In the genomic region with DNA sequence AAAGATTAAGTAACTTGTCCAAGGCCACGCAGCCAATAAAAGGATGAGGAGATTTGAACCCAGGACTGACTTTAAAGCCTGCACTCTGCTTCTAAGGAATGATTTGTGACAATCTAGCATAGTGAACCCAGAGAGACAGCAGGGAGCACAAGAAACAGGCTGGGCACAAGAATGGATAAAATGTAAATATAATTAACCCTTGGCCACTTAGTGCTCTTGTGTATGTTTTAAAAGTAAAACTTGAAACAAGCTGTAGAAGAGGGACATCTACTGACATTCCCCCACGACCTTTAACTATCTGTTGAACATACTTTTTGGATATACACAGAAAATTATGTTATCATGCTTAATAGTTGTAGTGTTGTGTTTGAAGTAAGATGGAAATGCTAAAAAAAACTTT, we compare ENCODE assay signal across 18 cellular contexts.
DNase-seq lines count a peak whose midpoint lies in the region; ATAC-seq and TF ChIP-seq lines count a peak whose summit lies in the region.
"Had no signal": no experiment of that assay in that cellular context is flagged by ENCODE, and none has a peak within 500 bp of the region (broad histone marks: within the 10 kb centered on the region; RNA-seq: fewer than 3 reads in every experiment).

No MANE protein-coding gene starts in this region.

- no peak for ATAC-seq in HG02642 (IDR thresholded peaks at IDR 0.05; ENCODE audit: poor library complexity, unreplicated experiment)
- ATAC-seq: GM12878 had no signal

- H3K9ac ChIP-seq in neural cell (ENCODE audit: low read length): no peak overlapping the region
- H3K9ac ChIP-seq: GM23248 had no signal

- H3K9me2 ChIP-seq in neural cell (ENCODE audit: insufficient read depth, low read length): no peaks in the 10 kb centered on the region

- no peaks in the 10 kb centered on the region for H3K79me2 ChIP-seq in neural cell (replicated peaks; ENCODE audit: insufficient read depth, low read length)

- peak overlapping the region; percentile 92 for H3K27ac ChIP-seq in neural cell (ENCODE audit: low read length)
- H3K27ac ChIP-seq in CD4-positive, alpha-beta memory T cell (ENCODE audit: low read depth, low read length): no peak overlapping the region
- H3K27ac ChIP-seq: GM23248, HL-60 had no signal

- H3K9me3 ChIP-seq in neural cell (ENCODE audit: low read length): no peaks in the 10 kb centered on the region
- no peaks in the 10 kb centered on the region for H3K9me3 ChIP-seq in CD4-positive, alpha-beta memory T cell (ENCODE audit: control insufficient read depth in 1 of 2, low read length in 2 of 2)
- H3K9me3 ChIP-seq: HAP-1 had no signal

- DNase-seq in NCI-H69 (lab: John Stamatoyannopoulos, UW) (peak; percentile 2), fibroblast of peridontal ligament (ENCODE audit: extremely low read depth) (peak; percentile 25), DMS153 treated with DMSO at 0.1 percent for 48 hours (lab: John Stamatoyannopoulos, UW; ENCODE audit: unreplicated experiment) (no peak)
- no peak for DNase-seq in CD4-positive, alpha-beta memory T cell
- DNase-seq: ACHN; BE2C; C1 segment of cervical spinal cord; Caco-2; CD4-positive, CD25-positive, alpha-beta regulatory T cell; DMS79; GM23248; KBM-7 had no signal

- no peak for TF ChIP-seq RAD21 in neural cell (conservative IDR thresholded peaks at IDR 0.05)

- TF ChIP-seq CTCF in neural cell (IDR thresholded peaks at IDR 0.05; ENCODE audit: poor library complexity, severe bottlenecking): no peak

- H3K4me1 ChIP-seq in CD4-positive, alpha-beta memory T cell (ENCODE audit: insufficient read depth, low read length): no peaks in the 10 kb centered on the region
- H3K4me1 ChIP-seq: BE2C, Caco-2, HAP-1 had no signal

- CTCF ChIA-PET in CD4-positive, alpha-beta memory T cell (lab: Charles Lee; ENCODE audit: partially characterized antibody): no interaction called here

- intact Hi-C loops in CD4-positive, alpha-beta memory T cell (cut with micrococcal nuclease): no loop called here

- H3K4me3 Mint-ChIP-seq in CD4-positive, alpha-beta memory T cell: no peak overlapping the region
- H3K4me3 Mint-ChIP-seq: CD4-positive, CD25-positive, alpha-beta regulatory T cell; IgD-negative memory B cell had no signal

- POLR2A ChIA-PET in CD4-positive, alpha-beta memory T cell (lab: Charles Lee; ENCODE audit: partially characterized antibody): no interaction called here

- no peak overlapping the region for H3K4me3 ChIP-seq in neural cell (ENCODE audit: low read length)
- H3K4me3 ChIP-seq in CD4-positive, alpha-beta memory T cell (ENCODE audit: low read length in 2 of 2): no peak overlapping the region
- H3K4me3 ChIP-seq: GM12878, GM23248, HAP-1 had no signal

- H3K9me3 Mint-ChIP-seq in CD4-positive, alpha-beta memory T cell: peaks cover 0 to 23% (median 7%) of the 10 kb centered on the region in 8 donors

- no peaks in the 10 kb centered on the region for H3K27me3 ChIP-seq in neural cell (ENCODE audit: insufficient read depth, low read depth, low read length)
- no peaks in the 10 kb centered on the region for H3K27me3 ChIP-seq in CD4-positive, alpha-beta memory T cell (ENCODE audit: insufficient read depth, low read length)
- H3K27me3 ChIP-seq: BE2C had no signal

- peaks cover 4% of the 10 kb centered on the region for H3F3A ChIP-seq in neural cell (ENCODE audit: insufficient read depth, low read length, poor library complexity, severe bottlenecking)

- H3K36me3 Mint-ChIP-seq in CD4-positive, alpha-beta memory T cell: peaks cover 0 to 3% of the 10 kb centered on the region in 2 donors
- H3K36me3 Mint-ChIP-seq: CD4-positive, CD25-positive, alpha-beta regulatory T cell had no signal

- no peak for TF ChIP-seq EP300 in neural cell (conservative IDR thresholded peaks at IDR 0.05; ENCODE audit: poor library complexity, severe bottlenecking)

- H3K27ac Mint-ChIP-seq in CD4-positive, alpha-beta memory T cell: no peak overlapping the region
- H3K27ac Mint-ChIP-seq: CD4-positive, CD25-positive, alpha-beta regulatory T cell; IgD-negative memory B cell had no signal

- H4K20me1 ChIP-seq in neural cell (ENCODE audit: insufficient read depth): no peaks in the 10 kb centered on the region

- no peaks in the 10 kb centered on the region for H3K4me1 Mint-ChIP-seq in CD4-positive, alpha-beta memory T cell
- H3K4me1 Mint-ChIP-seq: CD4-positive, CD25-positive, alpha-beta regulatory T cell; IgD-negative memory B cell had no signal

- no peaks in the 10 kb centered on the region for H3K36me3 ChIP-seq in neural cell (ENCODE audit: insufficient read depth, low read length)
- H3K36me3 ChIP-seq in CD4-positive, alpha-beta memory T cell (ENCODE audit: insufficient read depth, low read length): no peaks in the 10 kb centered on the region
- H3K36me3 ChIP-seq: BE2C, HAP-1 had no signal

- H3K27me3 Mint-ChIP-seq in CD4-positive, alpha-beta memory T cell: peaks cover 0 to 2% of the 10 kb centered on the region in 2 donors
- H3K27me3 Mint-ChIP-seq: CD4-positive, CD25-positive, alpha-beta regulatory T cell; IgD-negative memory B cell had no signal

- no peak overlapping the region for H3K4me2 ChIP-seq in neural cell (ENCODE audit: low read length)

- no peak overlapping the region for H2AFZ ChIP-seq in neural cell (ENCODE audit: low read depth, low read length)
- H2AFZ ChIP-seq: GM23248 had no signal

TF ChIP-seq in neural cell, 6 proteins besides CTCF, POLR2A, EP300 and RAD21:
- TF ChIP-seq POLR2AphosphoS5 (IDR thresholded peaks at IDR 0.05) (no peak), EZH2 (IDR thresholded peaks at IDR 0.05; ENCODE audit: borderline replicate concordance, insufficient read depth, low read length, poor library complexity, severe bottlenecking) (no peak), MXI1 (conservative IDR thresholded peaks at IDR 0.05; ENCODE audit: poor library complexity, severe bottlenecking) (no peak), TAF1 (IDR thresholded peaks at IDR 0.05; ENCODE audit: low read depth) (no peak), SMC3 (conservative IDR thresholded peaks at IDR 0.05; ENCODE audit: poor library complexity) (no peak)
- TF ChIP-seq, protein P1, sequence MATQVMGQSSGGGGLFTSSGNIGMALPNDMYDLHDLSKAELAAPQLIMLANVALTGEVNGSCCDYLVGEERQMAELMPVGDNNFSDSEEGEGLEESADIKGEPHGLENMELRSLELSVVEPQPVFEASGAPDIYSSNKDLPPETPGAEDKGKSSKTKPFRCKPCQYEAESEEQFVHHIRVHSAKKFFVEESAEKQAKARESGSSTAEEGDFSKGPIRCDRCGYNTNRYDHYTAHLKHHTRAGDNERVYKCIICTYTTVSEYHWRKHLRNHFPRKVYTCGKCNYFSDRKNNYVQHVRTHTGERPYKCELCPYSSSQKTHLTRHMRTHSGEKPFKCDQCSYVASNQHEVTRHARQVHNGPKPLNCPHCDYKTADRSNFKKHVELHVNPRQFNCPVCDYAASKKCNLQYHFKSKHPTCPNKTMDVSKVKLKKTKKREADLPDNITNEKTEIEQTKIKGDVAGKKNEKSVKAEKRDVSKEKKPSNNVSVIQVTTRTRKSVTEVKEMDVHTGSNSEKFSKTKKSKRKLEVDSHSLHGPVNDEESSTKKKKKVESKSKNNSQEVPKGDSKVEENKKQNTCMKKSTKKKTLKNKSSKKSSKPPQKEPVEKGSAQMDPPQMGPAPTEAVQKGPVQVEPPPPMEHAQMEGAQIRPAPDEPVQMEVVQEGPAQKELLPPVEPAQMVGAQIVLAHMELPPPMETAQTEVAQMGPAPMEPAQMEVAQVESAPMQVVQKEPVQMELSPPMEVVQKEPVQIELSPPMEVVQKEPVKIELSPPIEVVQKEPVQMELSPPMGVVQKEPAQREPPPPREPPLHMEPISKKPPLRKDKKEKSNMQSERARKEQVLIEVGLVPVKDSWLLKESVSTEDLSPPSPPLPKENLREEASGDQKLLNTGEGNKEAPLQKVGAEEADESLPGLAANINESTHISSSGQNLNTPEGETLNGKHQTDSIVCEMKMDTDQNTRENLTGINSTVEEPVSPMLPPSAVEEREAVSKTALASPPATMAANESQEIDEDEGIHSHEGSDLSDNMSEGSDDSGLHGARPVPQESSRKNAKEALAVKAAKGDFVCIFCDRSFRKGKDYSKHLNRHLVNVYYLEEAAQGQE (IDR thresholded peaks at IDR 0.05; ENCODE audit: borderline replicate concordance): no peak

Comparison
In these comparisons a context has a peak if more than half of its experiments do, and no peak if none do; other contexts are left out.
1. DNase-seq: peak in NCI-H69 (single experiment) and fibroblast of peridontal ligament (single experiment); none in DMS153 treated with DMSO at 0.1 percent for 48 hours (single experiment) and CD4-positive, alpha-beta memory T cell (0 of 5).